Comparison of ENCODE assay signal across 8 cellular contexts in genomic region chr2:102187191-102188150, GRCh38. TPM values are rescaled to one million over a fixed set of nuclear protein-coding genes. Genes with fewer than 3 reads are reported as not detected.
DNase-seq lines count a peak whose midpoint lies in the region; ATAC-seq and TF ChIP-seq lines count a peak whose summit lies in the region.

No MANE protein-coding gene starts in this region.

- CTCF ChIA-PET in activated naive CD4-positive, alpha-beta T cell treated with anti-CD3 and anti-CD28 coated beads for 36 hours (lab: Charles Lee) = interaction anchor here (0.6 to 3.2 kb wide), 5 partner anchors 21 to 303 kb away, joined by 3 to 23 read pairs (median 4); no protein-coding TSS in a partner anchor

- peak overlapping the region; percentile 57 for H3K27ac Mint-ChIP-seq in activated naive CD4-positive, alpha-beta T cell treated with anti-CD3 and anti-CD28 coated beads for 36 hours

- peak in 2 of 3 donors; percentile 55 to 60 for DNase-seq in Peyer's patch
- peak; percentile 67 for DNase-seq in activated naive CD4-positive, alpha-beta T cell treated with anti-CD3 and anti-CD28 coated beads for 36 hours
- peak; percentile 71 for DNase-seq in left cardiac atrium
- DNase-seq in pons (ENCODE audit: low spot score) = peak; percentile 17
- no peak for DNase-seq in NCI-H2107 (lab: John Stamatoyannopoulos, UW)

- H3K9me3 Mint-ChIP-seq in activated naive CD4-positive, alpha-beta T cell treated with anti-CD3 and anti-CD28 coated beads for 36 hours = no peaks in the 10 kb centered on the region

- peak overlapping the region; percentile 70 for H3K4me3 Mint-ChIP-seq in activated naive CD4-positive, alpha-beta T cell treated with anti-CD3 and anti-CD28 coated beads for 36 hours

- no peaks in the 10 kb centered on the region for H3K27me3 ChIP-seq in Peyer's patch

- H3K27ac ChIP-seq in Peyer's patch (peak overlapping the region; percentile 16 to 59 (median 45)), urinary bladder (ENCODE audit: low read depth) (no peak overlapping the region)

- H3K36me3 ChIP-seq in Peyer's patch = no peaks in the 10 kb centered on the region
- H3K36me3 ChIP-seq in urinary bladder (ENCODE audit: insufficient read depth) = no peaks in the 10 kb centered on the region

- peaks cover 4% of the 10 kb centered on the region for H3K36me3 Mint-ChIP-seq in activated naive CD4-positive, alpha-beta T cell treated with anti-CD3 and anti-CD28 coated beads for 36 hours (ENCODE audit: low read depth)

- H3K4me1 ChIP-seq in Peyer's patch = peaks cover 0 to 12% (median 0%) of the 10 kb centered on the region in 4 donors
- no peaks in the 10 kb centered on the region for H3K4me1 ChIP-seq in urinary bladder (ENCODE audit: insufficient read depth)

- peak; percentile 80 to 86 for ATAC-seq in left cardiac atrium
- ATAC-seq in GM19395 (IDR thresholded peaks at IDR 0.05; ENCODE audit: unreplicated experiment) = no peak
- ATAC-seq in GM21723 (IDR thresholded peaks at IDR 0.05; ENCODE audit: unreplicated experiment) = no peak

- H3K9me3 ChIP-seq in Peyer's patch = no peaks in the 10 kb centered on the region

- H3K4me3 ChIP-seq in Peyer's patch (peak overlapping the region; percentile 28 to 53 (median 42)), urinary bladder (ENCODE audit: low read depth, low read length) (peak overlapping the region; percentile 46)

- H3K4me1 Mint-ChIP-seq in activated naive CD4-positive, alpha-beta T cell treated with anti-CD3 and anti-CD28 coated beads for 36 hours (ENCODE audit: low read depth) = peaks cover 21% of the 10 kb centered on the region

- peaks cover 26% of the 10 kb centered on the region for H3K27me3 Mint-ChIP-seq in activated naive CD4-positive, alpha-beta T cell treated with anti-CD3 and anti-CD28 coated beads for 36 hours (ENCODE audit: low read depth)

- WGBS in urinary bladder = 9% methylated on average over 73 of the region's 73 CpGs

- TF ChIP-seq CTCF in Peyer's patch (IDR thresholded peaks at IDR 0.05) = peak in 4 of 6 experiments; percentile 9 to 37 (median 30)

- TF ChIP-seq POLR2A in Peyer's patch (IDR thresholded peaks at IDR 0.05) = no peak

- intact Hi-C loops in activated naive CD4-positive, alpha-beta T cell treated with anti-CD3 and anti-CD28 coated beads for 36 hours (cut with micrococcal nuclease) = no loop called here
- intact Hi-C loops in left cardiac atrium (cut with DNase I) = no loop called here

RNA-seq across cellular contexts. Expression of gene IL1RL2, which starts 0.6 kb away (rescaled TPM):
- total RNA-seq in Peyer's patch (1 to 10 TPM in 1 of 4 donors, under 1 TPM in 1, not detected in 2; 0.57 to 2.5 TPM), left cardiac atrium (1 to 10 TPM in 1 of 2 donors, under 1 TPM in 1; 0.15 to 1.4 TPM), urinary bladder (0.90 TPM)
- total RNA-seq in activated naive CD4-positive, alpha-beta T cell treated with anti-CD3 and anti-CD28 coated beads for 36 hours = under 1 TPM; 0.30 to 0.91 TPM
- polyA plus RNA-seq in urinary bladder = 0.33 TPM

RNA-seq across cellular contexts. Expression of gene IL1R1, which starts 44.9 kb away (rescaled TPM):
- total RNA-seq in Peyer's patch = 100 to 1,000 TPM in 1 of 4 donors, 10 to 100 TPM in 3; 20.0 to 157 (median 38.9) TPM
- total RNA-seq in activated naive CD4-positive, alpha-beta T cell treated with anti-CD3 and anti-CD28 coated beads for 36 hours = 1 to 10 TPM; 5.7 to 6.7 TPM
- total RNA-seq in left cardiac atrium = 100 to 1,000 TPM in 1 of 2 donors, 10 to 100 TPM in 1; 60.8 to 124 TPM
- total RNA-seq in urinary bladder = 34.9 TPM
- polyA plus RNA-seq in urinary bladder = 72.7 TPM

Comparison
In these comparisons a context has a peak if more than half of its experiments do, and no peak if none do; other contexts are left out.
1. ATAC-seq: peak in left cardiac atrium (2 of 2); none in GM19395 (single experiment) and GM21723 (single experiment).